ENCODE assay signal across 22 cellular contexts in the genomic region with DNA sequence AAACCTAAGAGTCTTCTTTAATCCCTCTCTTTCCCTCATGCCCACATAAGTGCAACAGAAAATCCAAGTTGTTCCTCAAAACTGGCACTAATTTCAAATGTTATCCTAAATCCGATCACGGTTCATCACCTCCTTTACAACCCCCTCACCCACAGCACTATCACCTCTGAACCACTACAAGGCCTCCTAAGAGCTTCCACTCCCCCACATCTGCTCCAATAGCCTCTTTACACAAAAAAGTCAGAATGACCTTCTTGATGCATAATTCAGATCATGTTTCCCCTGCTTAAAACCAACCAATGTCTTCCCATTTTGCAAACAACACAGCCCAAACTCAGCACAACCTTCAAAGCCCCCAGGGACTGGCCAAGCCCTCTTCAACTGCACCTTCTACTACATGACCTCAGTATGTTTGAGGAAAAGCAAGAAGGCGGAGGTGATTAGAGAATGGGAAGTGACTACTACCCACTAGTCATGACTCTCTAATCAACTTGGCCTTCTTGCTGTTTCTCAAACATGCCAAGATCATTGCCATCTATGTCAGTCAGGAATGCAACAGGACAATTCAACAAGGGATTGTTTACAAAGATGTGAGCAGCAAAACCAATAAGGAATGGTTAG. TPM values are rescaled to one million over a fixed set of nuclear protein-coding genes. Genes with fewer than 3 reads are reported as not detected.
DNase-seq lines count a peak whose midpoint lies in the region; ATAC-seq, FAIRE-seq and TF ChIP-seq lines count a peak whose summit lies in the region.
"Had no signal": no experiment of that assay in that cellular context is flagged by ENCODE, and none has a peak within 500 bp of the region (broad histone marks: within the 10 kb centered on the region; RNA-seq: fewer than 3 reads in every experiment).

No MANE protein-coding gene starts in this region.

- CTCF ChIA-PET in MCF 10A (lab: Yijun Ruan, JAX): no interaction called here

- TF ChIP-seq CTCF in MCF 10A (IDR thresholded peaks at IDR 0.05; ENCODE audit: unreplicated experiment) (no peak), breast epithelium (IDR thresholded peaks at IDR 0.05) (no peak), RWPE2 (IDR thresholded peaks at IDR 0.05; ENCODE audit: poor library complexity, severe bottlenecking) (no peak)

- FAIRE-seq in urothelium cell line (lab: Jason Lieb, UNC): peak; percentile 5
- FAIRE-seq: GM12891, H1 had no signal

- intact Hi-C loops in MCF 10A (cut with micrococcal nuclease): no loop called here
- intact Hi-C loops in breast epithelium (cut with DNase I; ENCODE audit: low total_unique reads): no loop called here

- ATAC-seq in RWPE2 (ENCODE audit: low read depth): no peak
- ATAC-seq in HG02938 (IDR thresholded peaks at IDR 0.05; ENCODE audit: unreplicated experiment): no peak

- no peaks in the 10 kb centered on the region for H3K9me3 ChIP-seq in breast epithelium
- H3K9me3 ChIP-seq in RWPE2 (ENCODE audit: severe bottlenecking): no peaks in the 10 kb centered on the region
- H3K9me3 ChIP-seq: BLaER1 treated with 17β-estradiol and CSF1 and Interleukin-3, amounts not matched to agents 10 nM and 100 nM had no signal

- peak overlapping the region; percentile 85 for H3K27ac Mint-ChIP-seq in MCF 10A (ENCODE audit: low read depth, unreplicated experiment)
- H3K27ac Mint-ChIP-seq: IgD-negative memory B cell had no signal

- no TSS peak for BruUV-seq in MCF 10A (replicated peaks; lab: Mats Ljungman, UMichigan)

- no peaks in the 10 kb centered on the region for H3K27me3 Mint-ChIP-seq in MCF 10A (ENCODE audit: insufficient read depth, unreplicated experiment)

- no peaks in the 10 kb centered on the region for H3K9me3 Mint-ChIP-seq in MCF 10A (ENCODE audit: unreplicated experiment)

- H3K4me1 ChIP-seq in breast epithelium (no peaks in the 10 kb centered on the region), RWPE2 (ENCODE audit: insufficient read depth, poor library complexity, severe bottlenecking) (peaks cover 23% of the 10 kb centered on the region)
- H3K4me1 ChIP-seq: BLaER1 treated with 17β-estradiol and CSF1 and Interleukin-3, amounts not matched to agents 10 nM and 100 nM had no signal

- DNase-seq in MCF 10A (ENCODE audit: unreplicated experiment) (no peak), breast epithelium (ENCODE audit: low spot score in 2 of 2) (no peak), RWPE2 (ENCODE audit: low spot score) (no peak), epithelial cell of prostate (ENCODE audit: low read depth, low spot score) (no peak), urothelium cell line (ENCODE audit: low spot score) (no peak), H7 (no peak)
- no peak for DNase-seq in stimulated activated CD4-positive, alpha-beta T cell treated with anti-CD3 and anti-CD28 coated beads, Interleukin-1b, Interleukin-23, amount 100 ng/mL, for 48 hours
- DNase-seq: DND-41, GDM1, NCI-H1048, NCI-H1436 treated with DMSO at 0.1 percent for 48 hours, NCI-H345, NCI-H526, RPMI8226 had no signal

- POLR2A ChIA-PET in MCF 10A (lab: Yijun Ruan, JAX): interaction anchor here (0.7 to 4.0 kb wide), 3 partner anchors 34 to 1023 kb away, joined by 3 to 21 read pairs (median 4); partner anchors contain the start of gene GCC2

- H3K27me3 ChIP-seq in breast epithelium (no peaks in the 10 kb centered on the region), RWPE2 (ENCODE audit: insufficient read depth, poor library complexity, severe bottlenecking) (no peaks in the 10 kb centered on the region), H7 (ENCODE audit: control insufficient read depth, insufficient read depth, low read length) (no peaks in the 10 kb centered on the region)
- H3K27me3 ChIP-seq: BLaER1 treated with 17β-estradiol and CSF1 and Interleukin-3, amounts not matched to agents 10 nM and 100 nM had no signal

- no peaks in the 10 kb centered on the region for H3K36me3 Mint-ChIP-seq in MCF 10A (ENCODE audit: insufficient read depth, unreplicated experiment)

- peaks cover 36% of the 10 kb centered on the region for H3K4me1 Mint-ChIP-seq in MCF 10A (ENCODE audit: insufficient read depth, unreplicated experiment)
- H3K4me1 Mint-ChIP-seq: IgD-negative memory B cell had no signal

- H3K36me3 ChIP-seq in breast epithelium (no peaks in the 10 kb centered on the region), RWPE2 (ENCODE audit: low read depth) (no peaks in the 10 kb centered on the region), H7 (replicated peaks; ENCODE audit: control insufficient read depth, insufficient read depth, low read length) (no peaks in the 10 kb centered on the region)
- H3K36me3 ChIP-seq: BLaER1 treated with 17β-estradiol and CSF1 and Interleukin-3, amounts not matched to agents 10 nM and 100 nM had no signal

- no peak overlapping the region for H3K4me3 Mint-ChIP-seq in MCF 10A (ENCODE audit: unreplicated experiment)
- H3K4me3 Mint-ChIP-seq: IgD-negative memory B cell had no signal

- TF ChIP-seq POLR2A in breast epithelium (IDR thresholded peaks at IDR 0.05): no peak

- H3K27ac ChIP-seq in breast epithelium (no peak overlapping the region), RWPE2 (ENCODE audit: poor library complexity, severe bottlenecking) (peak overlapping the region; percentile 95), epithelial cell of prostate (peak overlapping the region; percentile 75)
- H3K27ac ChIP-seq: BLaER1 treated with 17β-estradiol and CSF1 and Interleukin-3, amounts not matched to agents 10 nM and 100 nM had no signal

- H3K4me3 ChIP-seq in breast epithelium (no peak overlapping the region), RWPE2 (ENCODE audit: severe bottlenecking) (no peak overlapping the region), H7 (ENCODE audit: insufficient read depth, low read depth, low read length) (no peak overlapping the region)
- H3K4me3 ChIP-seq: BLaER1 treated with 17β-estradiol and CSF1 and Interleukin-3, amounts not matched to agents 10 nM and 100 nM had no signal

RNA-seq across cellular contexts. Expression of gene GCC2, which starts 34.6 kb away (rescaled TPM):
- total RNA-seq in MCF 10A (2022) (29.8 and 39.7 TPM in 2 replicates), breast epithelium (10 to 100 TPM; 26.4 to 97.6 (median 63.3) TPM)
- total RNA-seq in H7 (2014; rRNA removed; shearing (Covaris generic)): 15.8 and 30.1 TPM in 2 replicates

RNA-seq across cellular contexts. Expression of gene SULT1C4, which starts 36.6 kb away (rescaled TPM):
- total RNA-seq in MCF 10A (2022) (not detected in 2 replicates), breast epithelium (10 to 100 TPM in 1 of 3 donors, 1 to 10 TPM in 2; 1.4 to 19.8 (median 5.9) TPM)
- 2.9 and 5.6 TPM in 2 replicates for total RNA-seq in H7 (2014; rRNA removed; shearing (Covaris generic))
- total RNA-seq: HT-29, OCI-LY7, SK-MEL-5 had no signal

Comparison
In these comparisons a context has a peak if more than half of its experiments do, and no peak if none do; other contexts are left out.
1. H3K27ac ChIP-seq: peak in RWPE2 (single experiment) and epithelial cell of prostate (single experiment); none in breast epithelium (0 of 2).